Comparison of ENCODE assay signal across 34 cellular contexts in genomic region chr21:19935459-19935858, GRCh38.
"Had no signal": no experiment of that assay in that cellular context is flagged by ENCODE, and none has a peak within 500 bp of the region (broad histone marks: within the 10 kb centered on the region; RNA-seq: fewer than 3 reads in every experiment).

No MANE protein-coding gene starts in this region.

- H3K4me1 ChIP-seq: SJCRH30 had no signal

- H2AFZ ChIP-seq: PC-9 had no signal

- DNase-seq: Kasumi-1, MG63, NCI-H1048, NCI-H1092 treated with DMSO at 0.1 percent for 48 hours, NCI-H1105 treated with DMSO at 0.1 percent for 48 hours, NCI-H1417, NCI-H1436, NCI-H146, NCI-H1694, NCI-H187, NCI-H1930, NCI-H2029 treated with DMSO at 0.1 percent for 48 hours, NCI-H2081 treated with DMSO at 0.1 percent for 48 hours, NCI-H2107, NCI-H2171, NCI-H226, NCI-H446 treated with DMSO at 0.1 percent for 48 hours, NCI-H510A, NCI-H524, NCI-H526, NCI-H69, NCI-H748 treated with DMSO at 0.1 percent for 48 hours, NCI-H82, PC-9, SHP77, SIG-M5, SJCRH30, SW 1271 had no signal

- ATAC-seq: Panc1, Right ventricle myocardium inferior, SK-N-SH treated with all-trans-retinoic acid at 6 μM for 48 hours had no signal

- H3K9me3 ChIP-seq: MG63, SJCRH30 had no signal

- H3K27me3 ChIP-seq: MG63, SJCRH30 had no signal

- H3K27ac ChIP-seq: PC-9, RWPE1, SJCRH30, SK-N-MC had no signal

- FAIRE-seq: RCC 7860 had no signal

- H3K4me3 ChIP-seq: MG63, PC-9, SJCRH30, SK-N-MC had no signal

- H3K36me3 ChIP-seq: MG63, SJCRH30 had no signal

- H3K4me2 ChIP-seq: PC-9 had no signal
